In genomic region chr2:108719149-108720044, GRCh38 we compare ENCODE assay signal across 1 cellular context.
TF ChIP-seq lines count a peak whose summit lies in the region.

Gene RANBP2, plus strand, starts transcription at chr2:108719482. Its CDS starts 125 bp downstream, at chr2:108719607.

TF ChIP-seq in HepG2, 621 proteins besides CTCF, POLR2A, EP300 and RAD21 (continues in another document):
- TF ChIP-seq KIAA2018 (CRISPR knock-in tag; IDR thresholded peaks at IDR 0.05; ENCODE audit: borderline replicate concordance): peak; percentile 89; the same call in 1 of the 2 replicates
- peak; percentile 79; the same call in 1 of the 2 replicates for TF ChIP-seq AKAP8 (CRISPR knock-in tag; IDR thresholded peaks at IDR 0.05)
- TF ChIP-seq ELF3 (CRISPR knock-in tag; IDR thresholded peaks at IDR 0.05): peak; percentile 67; the same call in 1 of the 2 replicates
- TF ChIP-seq RBM22 (optimal IDR thresholded peaks at IDR 0.05; ENCODE audit: low read length): no peak
- TF ChIP-seq, protein P1, sequence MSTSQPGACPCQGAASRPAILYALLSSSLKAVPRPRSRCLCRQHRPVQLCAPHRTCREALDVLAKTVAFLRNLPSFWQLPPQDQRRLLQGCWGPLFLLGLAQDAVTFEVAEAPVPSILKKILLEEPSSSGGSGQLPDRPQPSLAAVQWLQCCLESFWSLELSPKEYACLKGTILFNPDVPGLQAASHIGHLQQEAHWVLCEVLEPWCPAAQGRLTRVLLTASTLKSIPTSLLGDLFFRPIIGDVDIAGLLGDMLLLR (CRISPR knock-in tag; IDR thresholded peaks at IDR 0.05): peak; percentile 82
- TF ChIP-seq ZNF574 (CRISPR knock-in tag; IDR thresholded peaks at IDR 0.05): peak; percentile 97
- TF ChIP-seq ZBTB3 (CRISPR knock-in tag; IDR thresholded peaks at IDR 0.05; ENCODE audit: borderline replicate concordance, low read depth): peak; percentile 94; the same call in 1 of the 2 replicates
- TF ChIP-seq ZNF431 (CRISPR knock-in tag; IDR thresholded peaks at IDR 0.05; ENCODE audit: borderline replicate concordance, low read depth): peak; percentile 85; the same call in 1 of the 2 replicates
- TF ChIP-seq YY1 (IDR thresholded peaks at IDR 0.05; ENCODE audit: insufficient read depth, insufficient replicate concordance, low read depth, low read length): peak; percentile 64
- peak; percentile 92; the same call in 1 of the 2 replicates for TF ChIP-seq MIXL1 (CRISPR knock-in tag; IDR thresholded peaks at IDR 0.05)
- TF ChIP-seq ZNF350 (CRISPR knock-in tag; IDR thresholded peaks at IDR 0.05; ENCODE audit: borderline replicate concordance, low read depth): peak; percentile 98
- TF ChIP-seq ARID5B (CRISPR knock-in tag; IDR thresholded peaks at IDR 0.05): peak; percentile 92
- TF ChIP-seq SALL1 (CRISPR knock-in tag; IDR thresholded peaks at IDR 0.05): peak; percentile 98
- peak; percentile 69; the same call in 1 of the 2 replicates for TF ChIP-seq RARA (CRISPR knock-in tag; IDR thresholded peaks at IDR 0.05)
- peak; percentile 99 for TF ChIP-seq CREB1 (IDR thresholded peaks at IDR 0.05)
- TF ChIP-seq CREB1 (CRISPR knock-in tag; IDR thresholded peaks at IDR 0.05): peak; percentile 100
- TF ChIP-seq FUBP1 (CRISPR knock-in tag; IDR thresholded peaks at IDR 0.05; ENCODE audit: borderline replicate concordance): peak; percentile 86; the same call in 1 of the 2 replicates
- TF ChIP-seq KDM5B (CRISPR knock-in tag; IDR thresholded peaks at IDR 0.05; ENCODE audit: borderline replicate concordance): peak; percentile 99
- TF ChIP-seq, protein P2, sequence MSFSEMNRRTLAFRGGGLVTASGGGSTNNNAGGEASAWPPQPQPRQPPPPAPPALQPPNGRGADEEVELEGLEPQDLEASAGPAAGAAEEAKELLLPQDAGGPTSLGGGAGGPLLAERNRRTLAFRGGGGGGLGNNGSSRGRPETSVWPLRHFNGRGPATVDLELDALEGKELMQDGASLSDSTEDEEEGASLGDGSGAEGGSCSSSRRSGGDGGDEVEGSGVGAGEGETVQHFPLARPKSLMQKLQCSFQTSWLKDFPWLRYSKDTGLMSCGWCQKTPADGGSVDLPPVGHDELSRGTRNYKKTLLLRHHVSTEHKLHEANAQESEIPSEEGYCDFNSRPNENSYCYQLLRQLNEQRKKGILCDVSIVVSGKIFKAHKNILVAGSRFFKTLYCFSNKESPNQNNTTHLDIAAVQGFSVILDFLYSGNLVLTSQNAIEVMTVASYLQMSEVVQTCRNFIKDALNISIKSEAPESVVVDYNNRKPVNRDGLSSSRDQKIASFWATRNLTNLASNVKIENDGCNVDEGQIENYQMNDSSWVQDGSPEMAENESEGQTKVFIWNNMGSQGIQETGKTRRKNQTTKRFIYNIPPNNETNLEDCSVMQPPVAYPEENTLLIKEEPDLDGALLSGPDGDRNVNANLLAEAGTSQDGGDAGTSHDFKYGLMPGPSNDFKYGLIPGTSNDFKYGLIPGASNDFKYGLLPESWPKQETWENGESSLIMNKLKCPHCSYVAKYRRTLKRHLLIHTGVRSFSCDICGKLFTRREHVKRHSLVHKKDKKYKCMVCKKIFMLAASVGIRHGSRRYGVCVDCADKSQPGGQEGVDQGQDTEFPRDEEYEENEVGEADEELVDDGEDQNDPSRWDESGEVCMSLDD (CRISPR knock-in tag; IDR thresholded peaks at IDR 0.05; ENCODE audit: borderline replicate concordance): peak; percentile 89
- peak; percentile 90; the same call in 1 of the 2 replicates for TF ChIP-seq EED (CRISPR knock-in tag; IDR thresholded peaks at IDR 0.05)
- peak in 1 of 2 experiments; percentile 59; a peak in 2 of 4 replicates for TF ChIP-seq NR2F1 (CRISPR knock-in tag; IDR thresholded peaks at IDR 0.05)
- peak; percentile 91 for TF ChIP-seq ZSCAN31 (CRISPR knock-in tag; IDR thresholded peaks at IDR 0.05; ENCODE audit: low read depth)
- TF ChIP-seq HNF4G (IDR thresholded peaks at IDR 0.05; ENCODE audit: borderline replicate concordance, low read depth, low read length): peak; percentile 9; the same call in 1 of the 2 replicates
- TF ChIP-seq HNF4G (CRISPR knock-in tag; IDR thresholded peaks at IDR 0.05; ENCODE audit: borderline replicate concordance, low read depth): no peak; the same call in 1 of the 2 replicates
- TF ChIP-seq, protein P3, sequence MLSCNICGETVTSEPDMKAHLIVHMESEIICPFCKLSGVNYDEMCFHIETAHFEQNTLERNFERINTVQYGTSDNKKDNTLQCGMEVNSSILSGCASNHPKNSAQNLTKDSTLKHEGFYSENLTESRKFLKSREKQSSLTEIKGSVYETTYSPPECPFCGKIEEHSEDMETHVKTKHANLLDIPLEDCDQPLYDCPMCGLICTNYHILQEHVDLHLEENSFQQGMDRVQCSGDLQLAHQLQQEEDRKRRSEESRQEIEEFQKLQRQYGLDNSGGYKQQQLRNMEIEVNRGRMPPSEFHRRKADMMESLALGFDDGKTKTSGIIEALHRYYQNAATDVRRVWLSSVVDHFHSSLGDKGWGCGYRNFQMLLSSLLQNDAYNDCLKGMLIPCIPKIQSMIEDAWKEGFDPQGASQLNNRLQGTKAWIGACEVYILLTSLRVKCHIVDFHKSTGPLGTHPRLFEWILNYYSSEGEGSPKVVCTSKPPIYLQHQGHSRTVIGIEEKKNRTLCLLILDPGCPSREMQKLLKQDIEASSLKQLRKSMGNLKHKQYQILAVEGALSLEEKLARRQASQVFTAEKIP (CRISPR knock-in tag; IDR thresholded peaks at IDR 0.05; ENCODE audit: borderline replicate concordance): no peak
- TF ChIP-seq, protein P4, sequence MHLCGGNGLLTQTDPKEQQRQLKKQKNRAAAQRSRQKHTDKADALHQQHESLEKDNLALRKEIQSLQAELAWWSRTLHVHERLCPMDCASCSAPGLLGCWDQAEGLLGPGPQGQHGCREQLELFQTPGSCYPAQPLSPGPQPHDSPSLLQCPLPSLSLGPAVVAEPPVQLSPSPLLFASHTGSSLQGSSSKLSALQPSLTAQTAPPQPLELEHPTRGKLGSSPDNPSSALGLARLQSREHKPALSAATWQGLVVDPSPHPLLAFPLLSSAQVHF (CRISPR knock-in tag; IDR thresholded peaks at IDR 0.05): 0 out of 2 replicates have a peak, but pooled peaks have one; percentile 83
- no peak; the same call in 1 of the 2 replicates for TF ChIP-seq CREBL2 (CRISPR knock-in tag; IDR thresholded peaks at IDR 0.05; ENCODE audit: borderline replicate concordance)
- peak; percentile 75; the same call in 1 of the 2 replicates for TF ChIP-seq SIN3B (IDR thresholded peaks at IDR 0.05; ENCODE audit: low read length)
- peak; percentile 98; the same call in 1 of the 2 replicates for TF ChIP-seq ZZZ3 (CRISPR knock-in tag; IDR thresholded peaks at IDR 0.05; ENCODE audit: borderline replicate concordance)
- TF ChIP-seq MEIS2 (CRISPR knock-in tag; IDR thresholded peaks at IDR 0.05): no peak; the same call in 1 of the 2 replicates
- TF ChIP-seq KLF13 (CRISPR knock-in tag; IDR thresholded peaks at IDR 0.05): 0 out of 2 replicates have a peak, but pooled peaks have one; percentile 68
